8 cellular contexts compared by ENCODE assay signal in the genomic region with DNA sequence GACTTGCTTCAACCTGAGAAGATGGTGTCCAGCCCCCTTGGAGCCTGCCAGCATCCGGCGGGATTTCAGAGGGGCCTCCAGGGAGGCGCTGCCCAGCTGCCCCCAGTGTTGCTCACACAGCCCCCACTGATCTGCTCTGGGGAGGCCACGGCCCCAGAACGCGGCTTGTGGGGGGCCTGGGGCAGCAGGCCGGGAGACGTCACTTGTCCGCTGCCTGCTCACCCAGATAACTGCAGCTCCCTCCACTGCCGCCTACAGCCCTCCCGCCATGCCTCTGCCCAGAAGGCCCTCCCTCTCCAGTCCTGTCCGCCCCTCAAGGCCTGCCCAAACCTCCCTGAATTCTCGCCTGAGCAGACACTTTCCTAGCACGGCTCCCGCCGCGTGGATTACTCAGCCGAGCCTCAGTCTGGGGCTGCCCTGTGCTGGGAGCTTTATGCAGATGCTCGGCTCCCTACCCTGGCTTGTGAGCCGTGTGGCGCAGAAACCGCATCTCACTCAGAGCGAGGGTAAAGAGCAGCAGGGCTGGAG. TPM values are rescaled to one million over a fixed set of nuclear protein-coding genes. Genes with fewer than 3 reads are reported as not detected.
DNase-seq lines count a peak whose midpoint lies in the region; ATAC-seq and TF ChIP-seq lines count a peak whose summit lies in the region.

No MANE protein-coding gene starts in this region.

- H3K4me1 ChIP-seq in SJCRH30: no peaks in the 10 kb centered on the region

- no peaks in the 10 kb centered on the region for H3K9me3 ChIP-seq in SJCRH30 (replicated peaks)

- no peak overlapping the region for H3K27ac ChIP-seq in SJCRH30
- no peak overlapping the region for H3K27ac ChIP-seq in coronary artery

- no peak overlapping the region; the same call in 1 of the 2 replicates for H3K4me3 ChIP-seq in SJCRH30
- H3K4me3 ChIP-seq in coronary artery: peak overlapping the region; percentile 83

- intact Hi-C loops in natural killer cell (cut with micrococcal nuclease): loop anchor here (10.0 kb wide), 1 partner anchor 841 kb away; no protein-coding TSS in a partner anchor

- H3K4me3 Mint-ChIP-seq in natural killer cell: peak overlapping the region; percentile 17

- H3K27ac Mint-ChIP-seq in natural killer cell: peak overlapping the region in 1 of 2 donors; percentile 49

- peaks cover 37 to 41% of the 10 kb centered on the region in 2 donors for H3K27me3 Mint-ChIP-seq in natural killer cell (ENCODE audit: low read depth in 2 of 2)

- H3K36me3 Mint-ChIP-seq in natural killer cell: no peaks in the 10 kb centered on the region

- H3K4me1 Mint-ChIP-seq in natural killer cell: peaks cover 11 to 20% of the 10 kb centered on the region in 2 donors

- no peaks in the 10 kb centered on the region for H3K36me3 ChIP-seq in SJCRH30

- H3K9me3 Mint-ChIP-seq in natural killer cell: no peaks in the 10 kb centered on the region

- TF ChIP-seq CTCF in coronary artery (IDR thresholded peaks at IDR 0.05) (no peak), natural killer cell (IDR thresholded peaks at IDR 0.05) (no peak)

- DNase-seq in ELF-1 (ENCODE audit: low read depth, low spot score) (peak; percentile 82), SJCRH30 (peak; percentile 18 to 38), coronary artery (ENCODE audit: low spot score) (no peak), natural killer cell (peak; percentile 24), SW480 (ENCODE audit: low spot score) (no peak)

- peak in 2 of 3 donors; percentile 17 to 24 for ATAC-seq in natural killer cell
- ATAC-seq in HG02884 (IDR thresholded peaks at IDR 0.05; ENCODE audit: unreplicated experiment): no peak
- ATAC-seq in HG02981 (IDR thresholded peaks at IDR 0.05; ENCODE audit: unreplicated experiment): no peak
- ATAC-seq in HG02610 (IDR thresholded peaks at IDR 0.05; ENCODE audit: unreplicated experiment): no peak

- peaks cover 22% of the 10 kb centered on the region for H3K27me3 ChIP-seq in SJCRH30

RNA-seq across cellular contexts. Expression of a gene that starts 17.2 kb away (rescaled TPM):
- not detected in 2 replicates for total RNA-seq in SJCRH30 (2014; rRNA removed; shearing (Covaris generic))
- total RNA-seq in natural killer cell: not detected

RNA-seq across cellular contexts. Expression of a gene that starts 19.1 kb away (rescaled TPM):
- 85.5 and 96.6 TPM in 2 replicates for total RNA-seq in SJCRH30 (2014; rRNA removed; shearing (Covaris generic))
- total RNA-seq in natural killer cell: 10 to 100 TPM; 16.8 to 21.6 (median 17.3) TPM

RNA-seq across cellular contexts. Expression of a gene that starts 42.0 kb away (rescaled TPM):
- total RNA-seq in SJCRH30 (2014; rRNA removed; shearing (Covaris generic)): 261 and 315 TPM in 2 replicates
- total RNA-seq in natural killer cell: 100 to 1,000 TPM; 551 to 652 (median 621) TPM

Comparison
In these comparisons a context has a peak if more than half of its experiments do, and no peak if none do; other contexts are left out.
1. DNase-seq: peak in ELF-1 (single experiment), SJCRH30 (2 of 2) and natural killer cell (single experiment); none in coronary artery (single experiment) and SW480 (single experiment).
2. ATAC-seq: peak in natural killer cell (2 of 3); none in HG02884 (single experiment), HG02981 (single experiment) and HG02610 (single experiment).